In genomic region chr16:78288915-78289314, GRCh38 we compare ENCODE assay signal across 22 cellular contexts.
DNase-seq lines count a peak whose midpoint lies in the region; ATAC-seq, FAIRE-seq and TF ChIP-seq lines count a peak whose summit lies in the region.
"Had no signal": no experiment of that assay in that cellular context is flagged by ENCODE, and none has a peak within 500 bp of the region (broad histone marks: within the 10 kb centered on the region; RNA-seq: fewer than 3 reads in every experiment).

No MANE protein-coding gene starts in this region.

- H3K27me3 Mint-ChIP-seq in activated CD4-positive, alpha-beta memory T cell treated with anti-CD3 and anti-CD28 coated beads for 36 hours, result no peaks in the 10 kb centered on the region
- H3K27me3 Mint-ChIP-seq: CD4-positive, CD25-positive, alpha-beta regulatory T cell had no signal

- POLR2A ChIA-PET in activated CD4-positive, alpha-beta memory T cell treated with anti-CD3 and anti-CD28 coated beads for 36 hours (lab: Charles Lee), result no interaction called here

- peak; percentile 5 for DNase-seq in DMS 273 (lab: John Stamatoyannopoulos, UW; ENCODE audit: unreplicated experiment)
- no peak for DNase-seq in DMS 273 treated with DMSO at 0.1 percent for 48 hours (lab: John Stamatoyannopoulos, UW)
- no peak for DNase-seq in coronary artery (ENCODE audit: low spot score)
- DNase-seq in midbrain (lab: John Stamatoyannopoulos, UW), result peak; percentile 22
- peak; percentile 53 for DNase-seq in putamen (ENCODE audit: low spot score)
- no peak for DNase-seq in activated CD4-positive, alpha-beta memory T cell treated with anti-CD3 and anti-CD28 coated beads for 36 hours
- DNase-seq in D721Med (ENCODE audit: insufficient read length, low spot score), result no peak
- DNase-seq: BE2C; CD4-positive, CD25-positive, alpha-beta regulatory T cell; COR-L47; KBM-7; MV-4-11; NCI-H187; NCI-H2107; NCI-H510A; NCI-H748 treated with DMSO at 0.1 percent for 48 hours; SHP77 treated with DMSO at 0.1 percent for 48 hours had no signal

- H3K4me1 Mint-ChIP-seq in activated CD4-positive, alpha-beta memory T cell treated with anti-CD3 and anti-CD28 coated beads for 36 hours (ENCODE audit: low read depth), result no peaks in the 10 kb centered on the region

- TF ChIP-seq CTCF in coronary artery (IDR thresholded peaks at IDR 0.05), result no peak
- no peak for TF ChIP-seq CTCF in D721Med (IDR thresholded peaks at IDR 0.05; ENCODE audit: insufficient read depth, missing control alignments)

- ATAC-seq in GM21619 (IDR thresholded peaks at IDR 0.05; ENCODE audit: unreplicated experiment), result no peak

- H3K36me3 Mint-ChIP-seq in activated CD4-positive, alpha-beta memory T cell treated with anti-CD3 and anti-CD28 coated beads for 36 hours, result no peaks in the 10 kb centered on the region

- intact Hi-C loops in activated CD4-positive, alpha-beta memory T cell treated with anti-CD3 and anti-CD28 coated beads for 36 hours (cut with micrococcal nuclease), result no loop called here

- no peaks in the 10 kb centered on the region for H3K9me3 Mint-ChIP-seq in activated CD4-positive, alpha-beta memory T cell treated with anti-CD3 and anti-CD28 coated beads for 36 hours

- CTCF ChIA-PET in activated CD4-positive, alpha-beta memory T cell treated with anti-CD3 and anti-CD28 coated beads for 36 hours (lab: Charles Lee), result no interaction called here

- peak overlapping the region; percentile 20 for H3K4me3 ChIP-seq in coronary artery

- no peak overlapping the region for H3K4me3 Mint-ChIP-seq in activated CD4-positive, alpha-beta memory T cell treated with anti-CD3 and anti-CD28 coated beads for 36 hours
- H3K4me3 Mint-ChIP-seq: CD4-positive, CD25-positive, alpha-beta regulatory T cell had no signal

- FAIRE-seq in D721Med (lab: Jason Lieb, UNC), result no peak
- FAIRE-seq: GM12891, GM18507, H54 had no signal

- H3K27ac Mint-ChIP-seq in activated CD4-positive, alpha-beta memory T cell treated with anti-CD3 and anti-CD28 coated beads for 36 hours, result no peak overlapping the region
- H3K27ac Mint-ChIP-seq: CD4-positive, CD25-positive, alpha-beta regulatory T cell had no signal

- H3K27ac ChIP-seq in coronary artery, result peak overlapping the region; percentile 19 to 73
- H3K27ac ChIP-seq: 22Rv1 had no signal

Comparison
In these comparisons a context has a peak if more than half of its experiments do, and no peak if none do; other contexts are left out.
1. DNase-seq: peak in DMS 273 (single experiment), midbrain (single experiment) and putamen (single experiment); none in DMS 273 treated with DMSO at 0.1 percent for 48 hours (single experiment), coronary artery (single experiment), activated CD4-positive, alpha-beta memory T cell treated with anti-CD3 and anti-CD28 coated beads for 36 hours (single experiment) and D721Med (single experiment).